31 cellular contexts compared by ENCODE assay signal in the genomic region with DNA sequence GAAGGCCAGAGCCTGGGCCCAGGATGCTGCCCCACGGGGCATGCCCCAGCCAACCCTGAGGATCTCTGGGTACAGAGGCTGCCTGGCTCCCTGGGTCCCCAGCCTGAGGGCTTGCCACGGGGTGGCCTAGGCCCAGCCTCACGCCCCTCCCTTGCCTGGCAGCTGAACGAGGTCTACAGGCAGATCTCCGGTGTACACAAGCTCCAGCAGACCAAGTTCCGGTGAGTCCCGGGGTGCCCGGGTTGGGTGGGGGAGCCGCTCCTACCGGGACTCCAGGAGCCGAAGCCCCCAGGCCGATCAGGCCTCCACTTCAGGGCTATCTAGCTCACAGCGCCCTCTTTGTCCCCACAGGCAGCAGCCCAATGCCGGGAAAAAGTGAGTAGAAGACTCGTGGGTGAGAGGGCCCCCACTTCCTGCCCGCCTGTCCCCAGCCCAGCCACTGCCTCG.
"Had no signal": no experiment of that assay in that cellular context is flagged by ENCODE, and none has a peak within 500 bp of the region (broad histone marks: within the 10 kb centered on the region; RNA-seq: fewer than 3 reads in every experiment).

No MANE protein-coding gene starts in this region.

- H3K27me3 Mint-ChIP-seq: activated naive CD8-positive, alpha-beta T cell treated with anti-CD3 and anti-CD28 coated beads for 36 hours had no signal

- H3K9ac ChIP-seq: parathyroid adenoma had no signal

- H3K4me1 Mint-ChIP-seq: mesothelial cell of epicardium had no signal

- H3K9me3 ChIP-seq: adrenal gland, ascending aorta, psoas muscle, suprapubic skin, tibial artery, upper lobe of right lung had no signal

- ATAC-seq: activated CD4-positive, CD25-positive, alpha-beta regulatory T cell treated with anti-CD3 and anti-CD28 coated beads, Interleukin-2, amount 50 U/mL, for 24 hours; left ventricle myocardium superior; psoas muscle; upper lobe of right lung had no signal

- H3K4me1 ChIP-seq: adrenal gland, ascending aorta, parathyroid adenoma, psoas muscle, suprapubic skin, tibial artery, upper lobe of right lung had no signal

- H3K79me2 ChIP-seq: parathyroid adenoma had no signal

- H3K36me3 ChIP-seq: adrenal gland, ascending aorta, cardiac muscle cell, upper lobe of right lung had no signal

- H3K27ac ChIP-seq: adrenal gland, ascending aorta, cardiac muscle cell, coronary artery, parathyroid adenoma, psoas muscle, suprapubic skin, tibial artery, upper lobe of right lung had no signal

- DNase-seq: activated CD4-positive, alpha-beta T cell treated with anti-CD3 and anti-CD28 coated beads for 48 hours; activated CD4-positive, alpha-beta T cell treated with anti-CD3 and anti-CD28 coated beads, Interleukin-2, amount 50 U/mL, for 48 hours; activated CD8-positive, alpha-beta memory T cell treated with anti-CD3 and anti-CD28 coated beads for 24 hours; activated effector memory CD4-positive, alpha-beta T cell treated with anti-CD3 and anti-CD28 coated beads, Interleukin-2, amount 50 U/mL, for 16 hours; activated naive CD4-positive, alpha-beta T cell treated with anti-CD3 and anti-CD28 coated beads for 36 hours; activated naive CD8-positive, alpha-beta T cell treated with anti-CD3 and anti-CD28 coated beads for 36 hours; activated T-cell treated with anti-CD3 and anti-CD28 coated beads, Interleukin-2, amount 50 U/mL, for 1 hour; adrenal gland; cerebellar nuclear complex; dorsolateral prefrontal cortex; effector memory CD4-positive, alpha-beta T cell; left ventricle myocardium superior; mammary epithelial cell; naive B cell; nucleus accumbens; psoas muscle; stimulated activated CD4-positive, alpha-beta T cell treated with anti-CD3 and anti-CD28 coated beads, Interleukin-1b, Interleukin-23, amount 100 ng/mL, for 48 hours; stimulated activated naive CD4-positive, alpha-beta T cell; upper lobe of right lung had no signal

- H3K4me3 ChIP-seq: adrenal gland, ascending aorta, cardiac muscle cell, coronary artery, dorsolateral prefrontal cortex, psoas muscle, smooth muscle cell, suprapubic skin, tibial artery, upper lobe of right lung had no signal

- H3K9me3 Mint-ChIP-seq: activated naive CD4-positive, alpha-beta T cell treated with anti-CD3 and anti-CD28 coated beads for 36 hours; activated naive CD8-positive, alpha-beta T cell treated with anti-CD3 and anti-CD28 coated beads for 36 hours; activated T-helper 1 cell treated with anti-CD3 and anti-CD28 coated beads, Interleukin-12 subunit alpha, Interleukin-12 subunit beta, Interleukin-2, Interleukin-4 antibody, amounts not matched to agents 30 ng/mL and 10 ng/mL and 1 ng/mL, durations not matched to agents 14 hours and 24 hours and 36 hours; brain; mesothelial cell of epicardium; naive B cell; T-helper 2 cell treated with Interferon-gamma antibody and Interleukin-4, amounts not matched to agents 5 μg/mL and 100 μg/mL, for 36 hours had no signal

- H3K4me3 Mint-ChIP-seq: activated naive CD4-positive, alpha-beta T cell treated with anti-CD3 and anti-CD28 coated beads for 36 hours; activated naive CD8-positive, alpha-beta T cell treated with anti-CD3 and anti-CD28 coated beads for 36 hours; activated T-helper 1 cell treated with anti-CD3 and anti-CD28 coated beads, Interleukin-12 subunit alpha, Interleukin-12 subunit beta, Interleukin-2, Interleukin-4 antibody, amounts not matched to agents 30 ng/mL and 10 ng/mL and 1 ng/mL, durations not matched to agents 14 hours and 24 hours and 36 hours; brain; mesothelial cell of epicardium; naive B cell; T-helper 2 cell treated with Interferon-gamma antibody and Interleukin-4, amounts not matched to agents 5 μg/mL and 100 μg/mL, for 36 hours had no signal

- H2AFZ ChIP-seq: parathyroid adenoma had no signal

- H3K36me3 Mint-ChIP-seq: activated naive CD8-positive, alpha-beta T cell treated with anti-CD3 and anti-CD28 coated beads for 36 hours; brain; naive B cell had no signal

- H3K27me3 ChIP-seq: adrenal gland, ascending aorta, cardiac muscle cell, dorsolateral prefrontal cortex, suprapubic skin, upper lobe of right lung had no signal

- H3K4me2 ChIP-seq: smooth muscle cell had no signal

- H3K27ac Mint-ChIP-seq: activated naive CD4-positive, alpha-beta T cell treated with anti-CD3 and anti-CD28 coated beads for 36 hours; activated naive CD8-positive, alpha-beta T cell treated with anti-CD3 and anti-CD28 coated beads for 36 hours; activated T-helper 1 cell treated with anti-CD3 and anti-CD28 coated beads, Interleukin-12 subunit alpha, Interleukin-12 subunit beta, Interleukin-2, Interleukin-4 antibody, amounts not matched to agents 30 ng/mL and 10 ng/mL and 1 ng/mL, durations not matched to agents 14 hours and 24 hours and 36 hours; mesothelial cell of epicardium; naive B cell; T-helper 2 cell treated with Interferon-gamma antibody and Interleukin-4, amounts not matched to agents 5 μg/mL and 100 μg/mL, for 36 hours had no signal
